8 cellular contexts compared by ENCODE assay signal in genomic region chr16:57628782-57629181, GRCh38. TPM values are rescaled to one million over a fixed set of nuclear protein-coding genes. Genes with fewer than 3 reads are reported as not detected.
DNase-seq lines count a peak whose midpoint lies in the region; ATAC-seq and TF ChIP-seq lines count a peak whose summit lies in the region.

No MANE protein-coding gene starts in this region.

- WGBS in gastroesophageal sphincter (ENCODE audit: low coverage in 1 of 2), 2 donors, result 54 to 55% methylated on average over 4 to 5 of the region's 5 CpGs

- no peak for DNase-seq in GM23338 (ENCODE audit: low spot score)
- no peak for DNase-seq in gastrocnemius medialis
- no peak for DNase-seq in RPMI8226
- no peak for DNase-seq in NCI-H1092 (lab: John Stamatoyannopoulos, UW)
- DNase-seq in RKO (ENCODE audit: low spot score), result no peak

- no peaks in the 10 kb centered on the region for H3K9me3 ChIP-seq in gastroesophageal sphincter
- H3K9me3 ChIP-seq in gastrocnemius medialis, result no peaks in the 10 kb centered on the region

- ATAC-seq in GM23338 (no peak), gastroesophageal sphincter (no peak), gastrocnemius medialis (no peak), GM21737 (IDR thresholded peaks at IDR 0.05; ENCODE audit: unreplicated experiment) (no peak)

- H3K4me1 ChIP-seq in GM23338 (ENCODE audit: insufficient read depth) (0 out of 2 replicates have a peak, but pooled peaks cover 4% of the 10 kb centered on the region), gastroesophageal sphincter (peaks cover 0 to 39% (median 11%) of the 10 kb centered on the region in 3 donors), gastrocnemius medialis (no peaks in the 10 kb centered on the region)

- peak overlapping the region; percentile 68 for H3K4me2 ChIP-seq in GM23338

- H2AFZ ChIP-seq in GM23338, result no peak overlapping the region

- H3K9me3 Mint-ChIP-seq in GM23338, result no peaks in the 10 kb centered on the region
- no peaks in the 10 kb centered on the region for H3K9me3 Mint-ChIP-seq in activated naive CD8-positive, alpha-beta T cell (ENCODE audit: low read depth)

- intact Hi-C loops in gastrocnemius medialis (cut with DNase I; ENCODE audit: low total_unique reads), result no loop called here

- TF ChIP-seq POLR2A in gastroesophageal sphincter (IDR thresholded peaks at IDR 0.05), result no peak
- no peak for TF ChIP-seq POLR2A in gastrocnemius medialis (IDR thresholded peaks at IDR 0.05)

- H4K20me1 ChIP-seq in GM23338 (replicated peaks; ENCODE audit: insufficient read depth), result no peaks in the 10 kb centered on the region

- no peaks in the 10 kb centered on the region for H3F3A ChIP-seq in GM23338 (replicated peaks; ENCODE audit: low read depth)

- no peaks in the 10 kb centered on the region for H3K36me3 Mint-ChIP-seq in GM23338 (ENCODE audit: low read depth)
- H3K36me3 Mint-ChIP-seq in activated naive CD8-positive, alpha-beta T cell, result no peaks in the 10 kb centered on the region

- H3K27ac ChIP-seq in GM23338 (ENCODE audit: low read depth) (no peak overlapping the region), gastroesophageal sphincter (peak overlapping the region in 3 of 4 donors; percentile 39 to 75 (median 62)), gastrocnemius medialis (peak overlapping the region; percentile 62 to 80 (median 76))

- no peaks in the 10 kb centered on the region for H3K9me2 ChIP-seq in GM23338 (ENCODE audit: insufficient read depth)

- TF ChIP-seq CTCF in GM23338 (conservative IDR thresholded peaks at IDR 0.05; ENCODE audit: low read depth in 2 of 2) (no peak), gastroesophageal sphincter (IDR thresholded peaks at IDR 0.05) (no peak), gastrocnemius medialis (IDR thresholded peaks at IDR 0.05 in 4 of 5, conservative IDR thresholded peaks at IDR 0.05 in 1 of 5) (no peak)

- peaks cover 22% of the 10 kb centered on the region for H3K27me3 Mint-ChIP-seq in GM23338 (ENCODE audit: insufficient read depth, low read depth, poor library complexity)
- H3K27me3 Mint-ChIP-seq in activated naive CD8-positive, alpha-beta T cell, result peaks cover 13% of the 10 kb centered on the region

- H3K27me3 ChIP-seq in GM23338 (ENCODE audit: insufficient read depth) (no peaks in the 10 kb centered on the region), gastroesophageal sphincter (peaks cover 51% of the 10 kb centered on the region), gastrocnemius medialis (peaks cover 5 to 9% (median 5%) of the 10 kb centered on the region in 3 donors)

- no peak for TF ChIP-seq EP300 in gastroesophageal sphincter (IDR thresholded peaks at IDR 0.05)

- no peak overlapping the region for H3K27ac Mint-ChIP-seq in GM23338
- H3K27ac Mint-ChIP-seq in activated naive CD8-positive, alpha-beta T cell, result peak overlapping the region; percentile 16

- H3K4me1 Mint-ChIP-seq in GM23338, result peaks cover 50% of the 10 kb centered on the region
- peaks cover 14% of the 10 kb centered on the region for H3K4me1 Mint-ChIP-seq in activated naive CD8-positive, alpha-beta T cell (ENCODE audit: low read depth)

- peak overlapping the region; percentile 41; the same call in 1 of the 2 replicates for H3K4me3 ChIP-seq in GM23338
- peak overlapping the region in 1 of 2 donors; percentile 44 for H3K4me3 ChIP-seq in gastroesophageal sphincter
- peak overlapping the region; percentile 43 to 50 (median 48) for H3K4me3 ChIP-seq in gastrocnemius medialis

- no peaks in the 10 kb centered on the region for H3K79me2 ChIP-seq in GM23338 (replicated peaks; ENCODE audit: insufficient read depth)

- in situ Hi-C loops in gastrocnemius medialis (cut with MboI; ENCODE audit: low sequenced_read_pairs in 4 of 4), result no loop called here

- H3K4me3 Mint-ChIP-seq in GM23338, result no peak overlapping the region; the same call in 2 of the 3 replicates
- peak overlapping the region; percentile 13 for H3K4me3 Mint-ChIP-seq in activated naive CD8-positive, alpha-beta T cell

- no peaks in the 10 kb centered on the region for H3K36me3 ChIP-seq in GM23338 (ENCODE audit: insufficient read depth)
- no peaks in the 10 kb centered on the region for H3K36me3 ChIP-seq in gastroesophageal sphincter
- H3K36me3 ChIP-seq in gastrocnemius medialis, result no peaks in the 10 kb centered on the region

TF ChIP-seq in GM23338, 12 proteins besides CTCF, POLR2A, EP300 and RAD21 (continues in another document):
- TF ChIP-seq CREB1 (CRISPR knock-in tag; IDR thresholded peaks at IDR 0.05; ENCODE audit: low read depth) (no peak), POLR2AphosphoS5 (IDR thresholded peaks at IDR 0.05; ENCODE audit: low read depth) (no peak), EZH2 (IDR thresholded peaks at IDR 0.05; ENCODE audit: low read depth, unreplicated experiment) (no peak), STAT1 (IDR thresholded peaks at IDR 0.05; ENCODE audit: unreplicated experiment) (no peak)
- TF ChIP-seq, protein P1, sequence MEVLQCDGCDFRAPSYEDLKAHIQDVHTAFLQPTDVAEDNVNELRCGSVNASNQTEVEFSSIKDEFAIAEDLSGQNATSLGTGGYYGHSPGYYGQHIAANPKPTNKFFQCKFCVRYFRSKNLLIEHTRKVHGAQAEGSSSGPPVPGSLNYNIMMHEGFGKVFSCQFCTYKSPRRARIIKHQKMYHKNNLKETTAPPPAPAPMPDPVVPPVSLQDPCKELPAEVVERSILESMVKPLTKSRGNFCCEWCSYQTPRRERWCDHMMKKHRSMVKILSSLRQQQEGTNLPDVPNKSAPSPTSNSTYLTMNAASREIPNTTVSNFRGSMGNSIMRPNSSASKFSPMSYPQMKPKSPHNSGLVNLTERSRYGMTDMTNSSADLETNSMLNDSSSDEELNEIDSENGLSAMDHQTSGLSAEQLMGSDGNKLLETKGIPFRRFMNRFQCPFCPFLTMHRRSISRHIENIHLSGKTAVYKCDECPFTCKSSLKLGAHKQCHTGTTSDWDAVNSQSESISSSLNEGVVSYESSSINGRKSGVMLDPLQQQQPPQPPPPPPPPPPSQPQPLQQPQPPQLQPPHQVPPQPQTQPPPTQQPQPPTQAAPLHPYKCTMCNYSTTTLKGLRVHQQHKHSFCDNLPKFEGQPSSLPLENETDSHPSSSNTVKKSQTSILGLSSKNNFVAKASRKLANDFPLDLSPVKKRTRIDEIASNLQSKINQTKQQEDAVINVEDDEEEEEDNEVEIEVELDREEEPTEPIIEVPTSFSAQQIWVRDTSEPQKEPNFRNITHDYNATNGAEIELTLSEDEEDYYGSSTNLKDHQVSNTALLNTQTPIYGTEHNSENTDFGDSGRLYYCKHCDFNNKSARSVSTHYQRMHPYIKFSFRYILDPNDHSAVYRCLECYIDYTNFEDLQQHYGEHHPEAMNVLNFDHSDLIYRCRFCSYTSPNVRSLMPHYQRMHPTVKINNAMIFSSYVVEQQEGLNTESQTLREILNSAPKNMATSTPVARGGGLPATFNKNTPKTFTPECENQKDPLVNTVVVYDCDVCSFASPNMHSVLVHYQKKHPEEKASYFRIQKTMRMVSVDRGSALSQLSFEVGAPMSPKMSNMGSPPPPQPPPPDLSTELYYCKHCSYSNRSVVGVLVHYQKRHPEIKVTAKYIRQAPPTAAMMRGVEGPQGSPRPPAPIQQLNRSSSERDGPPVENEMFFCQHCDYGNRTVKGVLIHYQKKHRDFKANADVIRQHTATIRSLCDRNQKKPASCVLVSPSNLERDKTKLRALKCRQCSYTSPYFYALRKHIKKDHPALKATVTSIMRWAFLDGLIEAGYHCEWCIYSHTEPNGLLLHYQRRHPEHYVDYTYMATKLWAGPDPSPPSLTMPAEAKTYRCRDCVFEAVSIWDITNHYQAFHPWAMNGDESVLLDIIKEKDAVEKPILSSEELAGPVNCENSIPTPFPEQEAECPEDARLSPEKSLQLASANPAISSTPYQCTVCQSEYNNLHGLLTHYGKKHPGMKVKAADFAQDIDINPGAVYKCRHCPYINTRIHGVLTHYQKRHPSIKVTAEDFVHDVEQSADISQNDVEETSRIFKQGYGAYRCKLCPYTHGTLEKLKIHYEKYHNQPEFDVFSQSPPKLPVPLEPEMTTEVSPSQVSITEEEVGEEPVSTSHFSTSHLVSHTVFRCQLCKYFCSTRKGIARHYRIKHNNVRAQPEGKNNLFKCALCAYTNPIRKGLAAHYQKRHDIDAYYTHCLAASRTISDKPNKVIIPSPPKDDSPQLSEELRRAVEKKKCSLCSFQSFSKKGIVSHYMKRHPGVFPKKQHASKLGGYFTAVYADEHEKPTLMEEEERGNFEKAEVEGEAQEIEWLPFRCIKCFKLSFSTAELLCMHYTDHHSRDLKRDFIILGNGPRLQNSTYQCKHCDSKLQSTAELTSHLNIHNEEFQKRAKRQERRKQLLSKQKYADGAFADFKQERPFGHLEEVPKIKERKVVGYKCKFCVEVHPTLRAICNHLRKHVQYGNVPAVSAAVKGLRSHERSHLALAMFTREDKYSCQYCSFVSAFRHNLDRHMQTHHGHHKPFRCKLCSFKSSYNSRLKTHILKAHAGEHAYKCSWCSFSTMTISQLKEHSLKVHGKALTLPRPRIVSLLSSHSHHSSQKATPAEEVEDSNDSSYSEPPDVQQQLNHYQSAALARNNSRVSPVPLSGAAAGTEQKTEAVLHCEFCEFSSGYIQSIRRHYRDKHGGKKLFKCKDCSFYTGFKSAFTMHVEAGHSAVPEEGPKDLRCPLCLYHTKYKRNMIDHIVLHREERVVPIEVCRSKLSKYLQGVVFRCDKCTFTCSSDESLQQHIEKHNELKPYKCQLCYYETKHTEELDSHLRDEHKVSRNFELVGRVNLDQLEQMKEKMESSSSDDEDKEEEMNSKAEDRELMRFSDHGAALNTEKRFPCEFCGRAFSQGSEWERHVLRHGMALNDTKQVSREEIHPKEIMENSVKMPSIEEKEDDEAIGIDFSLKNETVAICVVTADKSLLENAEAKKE (CRISPR knock-in tag; IDR thresholded peaks at IDR 0.05), result no peak

RNA-seq across cellular contexts. Expression of gene ADGRG1, which starts 0.4 kb away (rescaled TPM):
- total RNA-seq in GM23338 (2014; rRNA removed; shearing (Covaris generic)), result 0.12 and 0.14 TPM in 2 replicates
- polyA plus RNA-seq in GM23338 (2016; fragmentation: Nextera tagmentation; extraction: Ambion mirVana), result 0.09 and 0.47 TPM in 2 replicates
- total RNA-seq in gastroesophageal sphincter (10 to 100 TPM in 2 of 4 donors, 1 to 10 TPM in 2; 7.0 to 20.1 (median 12.6) TPM), gastrocnemius medialis (10 to 100 TPM in 3 of 4 donors, 1 to 10 TPM in 1; 9.8 to 14.6 (median 13.3) TPM)

RNA-seq across cellular contexts. Expression of gene ADGRG3, which starts 39.3 kb away (rescaled TPM):
- total RNA-seq in GM23338 (2014; rRNA removed; shearing (Covaris generic)), result not detected in 2 replicates
- polyA plus RNA-seq in GM23338 (2016; fragmentation: Nextera tagmentation; extraction: Ambion mirVana), result not detected in 2 replicates
- total RNA-seq in gastroesophageal sphincter (1 to 10 TPM in 3 of 4 donors, under 1 TPM in 1; 0.31 to 7.4 (median 2.2) TPM), gastrocnemius medialis (under 1 TPM in 1 of 4 donors, not detected in 3; 0.71 TPM)
